26 cellular contexts compared by ENCODE assay signal in genomic region chr2:174527101-174527721, GRCh38. TPM values are rescaled to one million over a fixed set of nuclear protein-coding genes. Genes with fewer than 3 reads are reported as not detected.
A peak's percentile ranks its signal among the peaks of the same experiment; 100 is the strongest.
DNase-seq lines count a peak whose midpoint lies in the region; ATAC-seq, FAIRE-seq and TF ChIP-seq lines count a peak whose summit lies in the region.
"Had no signal": no experiment of that assay in that cellular context is flagged by ENCODE, and none has a peak within 500 bp of the region (broad histone marks: within the 10 kb centered on the region; RNA-seq: fewer than 3 reads in every experiment).

No MANE protein-coding gene starts in this region.

- H3K36me3 ChIP-seq in HepG2 (replicated peaks in 1 of 2; ENCODE audit: control insufficient read depth in 1 of 2, insufficient read depth in 2 of 2, low read length in 2 of 2) (no peaks in the 10 kb centered on the region), right lobe of liver (no peaks in the 10 kb centered on the region), tibial nerve (no peaks in the 10 kb centered on the region), mammary epithelial cell (ENCODE audit: insufficient read depth, low read length) (no peaks in the 10 kb centered on the region), left lung (no peaks in the 10 kb centered on the region)
- H3K36me3 ChIP-seq: BLaER1 had no signal

- peaks cover 11% of the 10 kb centered on the region for H3K9me3 Mint-ChIP-seq in neural crest cell

- no peak for TF ChIP-seq EP300 in HepG2 (IDR thresholded peaks at IDR 0.05; ENCODE audit: low read depth in 2 of 2, low read length in 2 of 2)
- no peak for TF ChIP-seq EP300 in HepG2 (CRISPR knock-in tag; IDR thresholded peaks at IDR 0.05; ENCODE audit: borderline replicate concordance)
- TF ChIP-seq EP300 in tibial nerve (IDR thresholded peaks at IDR 0.05), result no peak

- no peaks in the 10 kb centered on the region for H3K4me1 ChIP-seq in HepG2 (ENCODE audit: insufficient read depth, low read length)
- H3K4me1 ChIP-seq in right lobe of liver, result no peaks in the 10 kb centered on the region
- H3K4me1 ChIP-seq in tibial nerve, result peaks cover 0 to 21% (median 0%) of the 10 kb centered on the region in 4 donors
- H3K4me1 ChIP-seq in mammary epithelial cell (ENCODE audit: insufficient read depth, low read length), result peaks cover 3% of the 10 kb centered on the region
- H3K4me1 ChIP-seq in left lung, result peaks cover 0 to 31% of the 10 kb centered on the region in 2 donors

- intact Hi-C loops in HepG2 (cut with micrococcal nuclease; ENCODE audit: unreplicated experiment), result no loop called here
- intact Hi-C loops in right lobe of liver (cut with DNase I), result loop anchor here (10.0 kb wide), 1 partner anchor 62 kb away; no protein-coding TSS in a partner anchor
- intact Hi-C loops in mammary epithelial cell (cut with micrococcal nuclease), result no loop called here
- intact Hi-C loops in left lung (cut with DNase I), result no loop called here

- 12% methylated on average over 3 of the region's 3 CpGs for WGBS in HepG2 (ENCODE audit: low lambda C conversion rate)
- 93% methylated on average over 3 of the region's 3 CpGs for WGBS in right lobe of liver (ENCODE audit: insufficient coverage, low coverage, low lambda C conversion rate, missing lambda C conversion rate)
- 53 to 61% methylated on average over 3 of the region's 3 CpGs for WGBS in tibial nerve, 2 donors
- WGBS in mammary epithelial cell (ENCODE audit: low coverage, missing lambda C conversion rate), result 89% methylated on average over 3 of the region's 3 CpGs

- H4K20me1 ChIP-seq in HepG2 (ENCODE audit: insufficient read depth, low read length), result no peaks in the 10 kb centered on the region
- no peaks in the 10 kb centered on the region for H4K20me1 ChIP-seq in mammary epithelial cell (ENCODE audit: insufficient read depth, low read length)
- H4K20me1 ChIP-seq: BLaER1 had no signal

- H3K4me1 Mint-ChIP-seq in neural crest cell, result peaks cover 8% of the 10 kb centered on the region

- H3K4me2 ChIP-seq in HepG2 (ENCODE audit: low read depth, low read length) (no peak overlapping the region), mammary epithelial cell (ENCODE audit: insufficient read depth, low read depth, low read length) (no peak overlapping the region)
- H3K4me2 ChIP-seq: BLaER1 had no signal

- no peak for TF ChIP-seq RAD21 in HepG2 (CRISPR knock-in tag; IDR thresholded peaks at IDR 0.05)

- H3K9ac ChIP-seq in HepG2 (ENCODE audit: insufficient read depth, low read depth, low read length), result no peak overlapping the region
- H3K9ac ChIP-seq in mammary epithelial cell (ENCODE audit: insufficient read depth, low read length), result no peak overlapping the region
- H3K9ac ChIP-seq: BLaER1, GM23248 had no signal

- CTCF ChIA-PET in HepG2 (lab: Yijun Ruan, JAX; ENCODE audit: low intra/inter-chr PET ratio, low total read pairs), result no interaction called here
- CTCF ChIA-PET in mammary epithelial cell (lab: Charles Lee; ENCODE audit: low non-redundant PET), result no interaction called here

- no peak overlapping the region for H3K27ac ChIP-seq in HepG2 (ENCODE audit: extremely low read length, insufficient read depth, low read length)
- no peak overlapping the region for H3K27ac ChIP-seq in right lobe of liver
- H3K27ac ChIP-seq in tibial nerve, result peak overlapping the region in 3 of 4 donors; percentile 15 to 74 (median 58)
- no peak overlapping the region for H3K27ac ChIP-seq in mammary epithelial cell (ENCODE audit: insufficient read depth, low read depth, low read length)
- no peak overlapping the region for H3K27ac ChIP-seq in left lung
- H3K27ac ChIP-seq: 22Rv1, BLaER1, C4-2B, GM23248 had no signal

- TF ChIP-seq POLR2A in HepG2 (IDR thresholded peaks at IDR 0.05; ENCODE audit: insufficient read depth in 1 of 2, low read depth in 2 of 2, low read length in 2 of 2), result no peak
- no peak for TF ChIP-seq POLR2A in right lobe of liver (IDR thresholded peaks at IDR 0.05)
- no peak for TF ChIP-seq POLR2A in tibial nerve (IDR thresholded peaks at IDR 0.05)

- H3K4me3 Mint-ChIP-seq in neural crest cell, result no peak overlapping the region
- H3K4me3 Mint-ChIP-seq: B cell; CD8-positive, alpha-beta T cell had no signal

- no peaks in the 10 kb centered on the region for H3K27me3 Mint-ChIP-seq in neural crest cell (ENCODE audit: low read depth)

- H3K27me3 ChIP-seq in HepG2 (ENCODE audit: control insufficient read depth in 1 of 2, insufficient read depth in 2 of 2, low read length in 2 of 2), result 0 out of 5 replicates have a peak, but pooled peaks cover 0 to 8% of the 10 kb centered on the region in 2 experiments
- no peaks in the 10 kb centered on the region for H3K27me3 ChIP-seq in right lobe of liver
- no peaks in the 10 kb centered on the region for H3K27me3 ChIP-seq in tibial nerve
- no peaks in the 10 kb centered on the region for H3K27me3 ChIP-seq in mammary epithelial cell (ENCODE audit: insufficient read depth, low read length)
- no peaks in the 10 kb centered on the region for H3K27me3 ChIP-seq in left lung
- H3K27me3 ChIP-seq: BLaER1 had no signal

- ATAC-seq in HepG2, result no peak
- no peak for ATAC-seq in right lobe of liver
- ATAC-seq in left lung, result no peak
- ATAC-seq: CD8-positive, alpha-beta T cell had no signal

- TF ChIP-seq CTCF in HepG2 (CRISPR knock-in tag; IDR thresholded peaks at IDR 0.05) (no peak), right lobe of liver (IDR thresholded peaks at IDR 0.05) (no peak), neural crest cell (conservative IDR thresholded peaks at IDR 0.05) (no peak), tibial nerve (IDR thresholded peaks at IDR 0.05) (no peak), mammary epithelial cell (conservative IDR thresholded peaks at IDR 0.05 in 1 of 2, IDR thresholded peaks at IDR 0.05 in 1 of 2; ENCODE audit: extremely low read depth in 1 of 2, insufficient read depth in 1 of 2, low read depth in 1 of 2, low read length in 2 of 2) (no peak), left lung (IDR thresholded peaks at IDR 0.05) (no peak)

- peaks cover 9% of the 10 kb centered on the region for H3K36me3 Mint-ChIP-seq in neural crest cell (ENCODE audit: low read depth)

- POLR2A ChIA-PET in HepG2 (lab: Yijun Ruan, JAX), result no interaction called here

- in situ Hi-C loops in HepG2 (cut with HindIII; ENCODE audit: extremely low pct_ligation_motif_present, low pct_unique_long_range_greater_than_20kb), result no loop called here
- in situ Hi-C loops in mammary epithelial cell (cut with MboI; ENCODE audit: low sequenced_read_pairs in 2 of 2), result no loop called here

- H3K4me3 ChIP-seq in HepG2 (replicated peaks in 1 of 3; ENCODE audit: insufficient read depth in 1 of 3, low read depth in 2 of 3, low read length in 3 of 3) (no peak overlapping the region), right lobe of liver (no peak overlapping the region), tibial nerve (no peak overlapping the region), mammary epithelial cell (replicated peaks in 1 of 3; ENCODE audit: insufficient read depth in 1 of 3, low read depth in 2 of 3, low read length in 3 of 3) (no peak overlapping the region), left lung (no peak overlapping the region)
- H3K4me3 ChIP-seq: BLaER1, GM23248 had no signal

- dilution Hi-C loops in mammary epithelial cell (cut with HindIII; ENCODE audit: low sequenced_read_pairs), result no loop called here

- DNase-seq in HepG2 (ENCODE audit: low spot score), result no peak
- no peak for DNase-seq in right lobe of liver
- DNase-seq in foreskin melanocyte, result peak; percentile 76
- no peak for DNase-seq in neural crest cell (ENCODE audit: low read depth, low spot score)
- no peak for DNase-seq in tibial nerve (ENCODE audit: low spot score in 2 of 2)
- DNase-seq in LoVo (ENCODE audit: low spot score), result no peak
- DNase-seq in mammary epithelial cell, result no peak
- no peak for DNase-seq in left lung
- DNase-seq: Calu3; CD4-positive, CD25-positive, alpha-beta regulatory T cell; CD8-positive, alpha-beta T cell; COR-L47; DMS53; DMS79 treated with DMSO at 0.1 percent for 48 hours; GF-D8; GM23248; H7; HCEC 1CT had no signal

- H3K27ac Mint-ChIP-seq in neural crest cell (ENCODE audit: unreplicated experiment), result peak overlapping the region; percentile 38
- H3K27ac Mint-ChIP-seq: B cell; CD8-positive, alpha-beta T cell had no signal

- H3K79me2 ChIP-seq in HepG2 (ENCODE audit: insufficient read depth, low read length) (no peaks in the 10 kb centered on the region), mammary epithelial cell (ENCODE audit: insufficient read depth, low read length) (no peaks in the 10 kb centered on the region)

- H2AFZ ChIP-seq in HepG2 (ENCODE audit: low read length) (no peak overlapping the region), mammary epithelial cell (ENCODE audit: low read depth, low read length) (no peak overlapping the region)
- H2AFZ ChIP-seq: GM23248 had no signal

- FAIRE-seq in HepG2 (lab: Jason Lieb, UNC), result no peak
- FAIRE-seq: A204.1, GM12891, GM18507, H1 had no signal

- BruUV-seq in HepG2 (replicated peaks; lab: Mats Ljungman, UMichigan) (no TSS peak), mammary epithelial cell (replicated peaks; lab: Mats Ljungman, UMichigan) (no TSS peak)

- H3K9me3 ChIP-seq in HepG2 (ENCODE audit: low read length) (no peaks in the 10 kb centered on the region), right lobe of liver (no peaks in the 10 kb centered on the region), tibial nerve (peaks cover 0 to 4% (median 0%) of the 10 kb centered on the region in 4 donors), mammary epithelial cell (replicated peaks; ENCODE audit: insufficient read depth, low read length) (peaks cover 3% of the 10 kb centered on the region), left lung (no peaks in the 10 kb centered on the region)

RNA-seq across cellular contexts. Expression of gene GPR155, which starts 40.4 kb away (rescaled TPM):
- 0.04 and 0.15 TPM in 2 replicates for total RNA-seq in HepG2 (2016; rRNA removed; fragmentation: Illumina TruSeq; extraction: Trizol)
- 0.26 TPM in 1 of 2 replicates, not detected in the other for total RNA-seq in HepG2 (2016; cell fraction: cytosol; rRNA removed; fragmentation: Illumina TruSeq; extraction: Trizol; ENCODE audit: low read depth)
- 0.03 and 0.15 TPM in 2 replicates for total RNA-seq in HepG2 (2016; cell fraction: insoluble cytoplasmic fraction; rRNA removed; fragmentation: Illumina TruSeq; extraction: Trizol)
- 0.07 and 0.09 TPM in 2 replicates for total RNA-seq in HepG2 (2016; cell fraction: membrane; rRNA removed; fragmentation: Illumina TruSeq; extraction: Trizol)
- 0.16 and 0.31 TPM in 2 replicates for total RNA-seq in HepG2 (2016; cell fraction: nucleus; rRNA removed; fragmentation: Illumina TruSeq; extraction: Trizol)
- polyA plus RNA-seq in HepG2 (2011; rRNA removed), result 0.39 and 0.49 TPM in 2 replicates
- 0.13 and 0.23 TPM in 2 replicates for polyA plus RNA-seq in HepG2 (2011; cell fraction: cytosol; rRNA removed)
- 0.19 and 0.24 TPM in 2 replicates for polyA plus RNA-seq in HepG2 (2011; cell fraction: nucleus; rRNA removed)
- 0.44 and 0.63 TPM in 2 replicates for polyA plus RNA-seq in HepG2 (2012)
- polyA plus RNA-seq in HepG2 (2016; cell fraction: cytosol; fragmentation: Illumina TruSeq; extraction: Trizol; ENCODE audit: low read depth), result 0.19 TPM in 1 of 2 replicates, not detected in the other
- 0.09 TPM in 1 of 2 replicates, not detected in the other for polyA plus RNA-seq in HepG2 (2016; cell fraction: insoluble cytoplasmic fraction; fragmentation: Illumina TruSeq; extraction: Trizol; ENCODE audit: low read depth)
- polyA plus RNA-seq in HepG2 (2016; cell fraction: membrane; fragmentation: Illumina TruSeq; extraction: Trizol; ENCODE audit: low read depth), result 0.05 TPM in 1 of 2 replicates, not detected in the other
- 0.15 and 1.1 TPM in 2 replicates for polyA plus RNA-seq in HepG2 (2016; cell fraction: nucleus; fragmentation: Illumina TruSeq; extraction: Trizol; ENCODE audit: insufficient read depth, low read depth)
- polyA minus RNA-seq in HepG2 (2011; rRNA and poly(A)+ RNA removed; ENCODE audit: low replicate concordance), result 0.22 and 3.5 TPM in 2 replicates
- polyA minus RNA-seq in HepG2 (2011; cell fraction: cytosol; rRNA and poly(A)+ RNA removed), result 0.09 and 0.40 TPM in 2 replicates
- polyA minus RNA-seq in HepG2 (2011; cell fraction: nucleus; rRNA and poly(A)+ RNA removed), result 0.52 and 0.75 TPM in 2 replicates
- total RNA-seq in right lobe of liver, result 10 to 100 TPM in 1 of 6 experiments, 1 to 10 TPM in 5; 6.5 to 11.3 (median 7.7) TPM
- 1.5 and 1.7 TPM in 2 replicates for total RNA-seq in neural crest cell
- total RNA-seq in tibial nerve, result 10 to 100 TPM in 3 of 4 donors, 1 to 10 TPM in 1; 8.6 to 36.5 (median 15.5) TPM
- total RNA-seq in mammary epithelial cell, result 10 to 100 TPM in 1 of 2 donors, 1 to 10 TPM in 1; 2.0 to 13.8 TPM
- polyA plus RNA-seq in mammary epithelial cell, result 2.2 TPM
- 0.31 TPM for polyA minus RNA-seq in mammary epithelial cell
- 1 to 10 TPM; 3.6 to 6.9 TPM for total RNA-seq in left lung

Comparison
In these comparisons a context has a peak if more than half of its experiments do, and no peak if none do; other contexts are left out.
1. intact Hi-C loops: an anchor here in right lobe of liver (10.0 kb wide); none called in HepG2, mammary epithelial cell and left lung.
2. H3K27ac ChIP-seq: peak in tibial nerve (3 of 4); none in HepG2 (single experiment), right lobe of liver (0 of 3), mammary epithelial cell (single experiment) and left lung (0 of 2).